21 cellular contexts compared by ENCODE assay signal in the genomic region with DNA sequence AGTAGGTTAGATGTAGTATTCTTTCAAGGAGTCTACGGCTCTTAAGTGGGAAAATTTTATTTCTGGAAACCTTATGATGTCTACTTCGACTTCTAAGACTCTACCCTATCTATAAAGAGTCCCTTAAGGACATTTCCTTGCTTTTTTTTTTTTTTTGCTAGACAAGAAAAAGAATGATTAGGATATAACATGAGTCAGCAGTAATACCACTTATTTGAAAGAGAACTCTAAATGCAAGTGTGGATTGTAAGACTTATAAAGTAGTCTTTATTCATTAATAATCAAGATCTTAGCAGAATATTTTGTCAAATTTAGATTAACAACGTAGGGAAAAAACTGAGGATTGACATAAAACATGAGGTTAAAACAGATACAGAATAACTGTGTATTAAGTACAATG.
DNase-seq lines count a peak whose midpoint lies in the region; ATAC-seq and TF ChIP-seq lines count a peak whose summit lies in the region.
"Had no signal": no experiment of that assay in that cellular context is flagged by ENCODE, and none has a peak within 500 bp of the region (broad histone marks: within the 10 kb centered on the region; RNA-seq: fewer than 3 reads in every experiment).

No MANE protein-coding gene starts in this region.

- H3K36me3 ChIP-seq in adrenal gland (replicated peaks in 1 of 2), result peaks cover 0 to 52% of the 10 kb centered on the region in 2 donors

- no peak overlapping the region for H3K4me3 ChIP-seq in adrenal gland
- H3K4me3 ChIP-seq: BLaER1, GM12878 had no signal

- no peak overlapping the region for H3K4me3 Mint-ChIP-seq in activated T-cell treated with anti-CD3 and anti-CD28 coated beads, Interleukin-2, amount 50 U/mL, for 24 hours
- H3K4me3 Mint-ChIP-seq in activated T-cell treated with anti-CD3 and anti-CD28 coated beads, Interleukin-2, amount 50 U/mL, for 4 hours, result no peak overlapping the region
- no peak overlapping the region for H3K4me3 Mint-ChIP-seq in HFFc6
- no peak overlapping the region for H3K4me3 Mint-ChIP-seq in central memory CD8-positive, alpha-beta T cell
- H3K4me3 Mint-ChIP-seq in activated T-helper 1 cell treated with anti-CD3 and anti-CD28 coated beads, Interleukin-12 subunit alpha, Interleukin-12 subunit beta, Interleukin-2, Interleukin-4 antibody, amounts not matched to agents 30 ng/mL and 10 ng/mL and 1 ng/mL, durations not matched to agents 14 hours and 24 hours and 36 hours, result no peak overlapping the region
- H3K4me3 Mint-ChIP-seq: CD8-positive, alpha-beta T cell had no signal

- no peak for DNase-seq in activated T-cell treated with anti-CD3 and anti-CD28 coated beads, Interleukin-2, amount 50 U/mL, for 24 hours
- DNase-seq in activated T-cell treated with anti-CD3 and anti-CD28 coated beads, Interleukin-2, amount 50 U/mL, for 4 hours, result no peak
- DNase-seq in HFFc6 (no peak), renal cortical epithelial cell (ENCODE audit: low read depth) (peak; percentile 15), adrenal gland (no peak)
- no peak for DNase-seq in central memory CD8-positive, alpha-beta T cell (ENCODE audit: low spot score in 2 of 2)
- DNase-seq in activated T-helper 1 cell treated with anti-CD3 and anti-CD28 coated beads, Interleukin-12 subunit alpha, Interleukin-12 subunit beta, Interleukin-2, Interleukin-4 antibody, amounts not matched to agents 30 ng/mL and 10 ng/mL and 1 ng/mL, durations not matched to agents 14 hours and 24 hours and 36 hours (ENCODE audit: low spot score), result no peak
- DNase-seq: CD8-positive, alpha-beta T cell; DMS79 treated with DMSO at 0.1 percent for 48 hours; GDM1; GOT3; Kasumi-1; NCI-H1105; NCI-H1694 treated with DMSO at 0.1 percent for 48 hours; NCI-H345; RPMI8226; SIG-M5 had no signal

- peak overlapping the region; percentile 14 for H3K27ac Mint-ChIP-seq in activated T-cell treated with anti-CD3 and anti-CD28 coated beads, Interleukin-2, amount 50 U/mL, for 24 hours
- H3K27ac Mint-ChIP-seq in HFFc6, result peak overlapping the region; percentile 51
- peak overlapping the region; percentile 45 for H3K27ac Mint-ChIP-seq in central memory CD8-positive, alpha-beta T cell (ENCODE audit: low read depth)
- no peak overlapping the region for H3K27ac Mint-ChIP-seq in activated T-helper 1 cell treated with anti-CD3 and anti-CD28 coated beads, Interleukin-12 subunit alpha, Interleukin-12 subunit beta, Interleukin-2, Interleukin-4 antibody, amounts not matched to agents 30 ng/mL and 10 ng/mL and 1 ng/mL, durations not matched to agents 14 hours and 24 hours and 36 hours
- H3K27ac Mint-ChIP-seq: CD8-positive, alpha-beta T cell had no signal

- H3K36me3 Mint-ChIP-seq in activated T-cell treated with anti-CD3 and anti-CD28 coated beads, Interleukin-2, amount 50 U/mL, for 24 hours (ENCODE audit: low read depth), result peaks cover 90% of the 10 kb centered on the region
- H3K36me3 Mint-ChIP-seq in activated T-cell treated with anti-CD3 and anti-CD28 coated beads, Interleukin-2, amount 50 U/mL, for 4 hours (ENCODE audit: insufficient read depth), result peaks cover 37% of the 10 kb centered on the region
- H3K36me3 Mint-ChIP-seq in HFFc6 (ENCODE audit: low read depth), result peaks cover 60% of the 10 kb centered on the region
- H3K36me3 Mint-ChIP-seq in central memory CD8-positive, alpha-beta T cell (ENCODE audit: insufficient read depth), result peaks cover 53% of the 10 kb centered on the region
- H3K36me3 Mint-ChIP-seq in activated T-helper 1 cell treated with anti-CD3 and anti-CD28 coated beads, Interleukin-12 subunit alpha, Interleukin-12 subunit beta, Interleukin-2, Interleukin-4 antibody, amounts not matched to agents 30 ng/mL and 10 ng/mL and 1 ng/mL, durations not matched to agents 14 hours and 24 hours and 36 hours (ENCODE audit: low read depth), result peaks cover 46% of the 10 kb centered on the region

- TF ChIP-seq POLR2A in adrenal gland (IDR thresholded peaks at IDR 0.05), result no peak

- intact Hi-C loops in activated T-helper 1 cell treated with anti-CD3 and anti-CD28 coated beads, Interleukin-12 subunit alpha, Interleukin-12 subunit beta, Interleukin-2, Interleukin-4 antibody, amounts not matched to agents 30 ng/mL and 10 ng/mL and 1 ng/mL, durations not matched to agents 14 hours and 24 hours and 36 hours (cut with micrococcal nuclease), result no loop called here
- intact Hi-C loops in adrenal gland (cut with DNase I), result loop anchor here (10.0 kb wide), 2 partner anchors 107 to 297 kb away; no protein-coding TSS in a partner anchor

- H3K27me3 Mint-ChIP-seq in activated T-cell treated with anti-CD3 and anti-CD28 coated beads, Interleukin-2, amount 50 U/mL, for 24 hours, result no peaks in the 10 kb centered on the region
- H3K27me3 Mint-ChIP-seq in activated T-cell treated with anti-CD3 and anti-CD28 coated beads, Interleukin-2, amount 50 U/mL, for 4 hours (ENCODE audit: low read depth), result no peaks in the 10 kb centered on the region
- H3K27me3 Mint-ChIP-seq in HFFc6 (ENCODE audit: insufficient read depth), result no peaks in the 10 kb centered on the region
- H3K27me3 Mint-ChIP-seq in central memory CD8-positive, alpha-beta T cell, result no peaks in the 10 kb centered on the region
- no peaks in the 10 kb centered on the region for H3K27me3 Mint-ChIP-seq in activated T-helper 1 cell treated with anti-CD3 and anti-CD28 coated beads, Interleukin-12 subunit alpha, Interleukin-12 subunit beta, Interleukin-2, Interleukin-4 antibody, amounts not matched to agents 30 ng/mL and 10 ng/mL and 1 ng/mL, durations not matched to agents 14 hours and 24 hours and 36 hours (ENCODE audit: insufficient read depth)

- H3K9me3 Mint-ChIP-seq in activated T-cell treated with anti-CD3 and anti-CD28 coated beads, Interleukin-2, amount 50 U/mL, for 24 hours, result no peaks in the 10 kb centered on the region
- no peaks in the 10 kb centered on the region for H3K9me3 Mint-ChIP-seq in activated T-cell treated with anti-CD3 and anti-CD28 coated beads, Interleukin-2, amount 50 U/mL, for 4 hours
- H3K9me3 Mint-ChIP-seq in HFFc6, result no peaks in the 10 kb centered on the region
- H3K9me3 Mint-ChIP-seq in central memory CD8-positive, alpha-beta T cell, result no peaks in the 10 kb centered on the region
- H3K9me3 Mint-ChIP-seq in activated T-helper 1 cell treated with anti-CD3 and anti-CD28 coated beads, Interleukin-12 subunit alpha, Interleukin-12 subunit beta, Interleukin-2, Interleukin-4 antibody, amounts not matched to agents 30 ng/mL and 10 ng/mL and 1 ng/mL, durations not matched to agents 14 hours and 24 hours and 36 hours, result no peaks in the 10 kb centered on the region
- H3K9me3 Mint-ChIP-seq: CD8-positive, alpha-beta T cell had no signal

- TF ChIP-seq CTCF in HFFc6 (IDR thresholded peaks at IDR 0.05) (no peak), adrenal gland (IDR thresholded peaks at IDR 0.05) (no peak)

- H3K27me3 ChIP-seq in adrenal gland, result no peaks in the 10 kb centered on the region
- H3K27me3 ChIP-seq: BLaER1 had no signal

- no peak for ATAC-seq in activated T-cell treated with anti-CD3 and anti-CD28 coated beads, Interleukin-2, amount 50 U/mL, for 4 hours
- ATAC-seq in central memory CD8-positive, alpha-beta T cell (replicated peaks; ENCODE audit: extremely low read depth, poor library complexity, severe bottlenecking), result no peak
- no peak for ATAC-seq in HG02610 (IDR thresholded peaks at IDR 0.05; ENCODE audit: unreplicated experiment)
- ATAC-seq: CD8-positive, alpha-beta T cell; GM12878 had no signal

- no peaks in the 10 kb centered on the region for H3K4me1 ChIP-seq in adrenal gland (replicated peaks in 1 of 2)
- H3K4me1 ChIP-seq: BLaER1 had no signal

- WGBS in adrenal gland, 4 donors, result 76 to 80% (median 79%) methylated on average over 3 of the region's 3 CpGs

- no peaks in the 10 kb centered on the region for H3K9me3 ChIP-seq in adrenal gland (replicated peaks in 1 of 3)
- H3K9me3 ChIP-seq: BLaER1 had no signal

- no peaks in the 10 kb centered on the region for H3K4me1 Mint-ChIP-seq in activated T-cell treated with anti-CD3 and anti-CD28 coated beads, Interleukin-2, amount 50 U/mL, for 24 hours (ENCODE audit: low read depth)
- H3K4me1 Mint-ChIP-seq in activated T-cell treated with anti-CD3 and anti-CD28 coated beads, Interleukin-2, amount 50 U/mL, for 4 hours (ENCODE audit: low read depth), result no peaks in the 10 kb centered on the region
- H3K4me1 Mint-ChIP-seq in HFFc6 (ENCODE audit: low read depth), result peaks cover 42% of the 10 kb centered on the region
- H3K4me1 Mint-ChIP-seq in central memory CD8-positive, alpha-beta T cell, result no peaks in the 10 kb centered on the region
- no peaks in the 10 kb centered on the region for H3K4me1 Mint-ChIP-seq in activated T-helper 1 cell treated with anti-CD3 and anti-CD28 coated beads, Interleukin-12 subunit alpha, Interleukin-12 subunit beta, Interleukin-2, Interleukin-4 antibody, amounts not matched to agents 30 ng/mL and 10 ng/mL and 1 ng/mL, durations not matched to agents 14 hours and 24 hours and 36 hours (ENCODE audit: low read depth)

- no peak overlapping the region for H3K27ac ChIP-seq in adrenal gland
- H3K27ac ChIP-seq: 22Rv1, BLaER1 had no signal
